Comparison of ENCODE assay signal across 1 cellular context in genomic region chr19:12945479-12946091, GRCh38.
TF ChIP-seq lines count a peak whose summit lies in the region.

Gene RAD23A (plus strand): TSS chr19:12945862. CDS start chr19:12945949, 87 bp downstream.

TF ChIP-seq in GM12878, 131 proteins besides CTCF, POLR2A, EP300 and RAD21 (continued from another document):
- TF ChIP-seq CUX1 (IDR thresholded peaks at IDR 0.05; ENCODE audit: insufficient replicate concordance, low read depth, low read length) (peak; percentile 70), NR2C1 (IDR thresholded peaks at IDR 0.05) (peak; percentile 96), MYB (IDR thresholded peaks at IDR 0.05; ENCODE audit: borderline replicate concordance, low read depth, low read length) (no peak), SIX5 (IDR thresholded peaks at IDR 0.05; ENCODE audit: low read depth, low read length, severe bottlenecking) (peak; percentile 27)
TF ChIP-seq in GM12878: peak in this region for 68.
